In the genomic region with DNA sequence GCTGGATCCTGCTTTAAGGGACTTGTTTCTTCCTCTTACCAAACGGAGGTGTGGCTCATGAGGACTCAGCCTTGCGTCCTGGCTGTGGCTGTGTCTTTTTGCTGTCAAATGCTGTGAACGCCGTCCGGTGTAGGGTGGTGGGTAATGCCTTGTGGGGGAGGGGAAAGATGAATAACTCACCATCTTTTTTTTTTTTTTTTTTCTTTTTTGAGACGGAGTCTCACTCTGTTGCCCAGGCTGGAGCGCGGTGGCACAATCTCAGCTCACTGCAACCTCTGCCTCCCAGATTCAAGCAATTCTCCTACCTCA, we compare ENCODE assay signal across 8 cellular contexts. TPM values are rescaled to one million over a fixed set of nuclear protein-coding genes. Genes with fewer than 3 reads are reported as not detected.
DNase-seq lines count a peak whose midpoint lies in the region; ATAC-seq and TF ChIP-seq lines count a peak whose summit lies in the region.
"Not testable (repeated sequence)": the region's sequence is repeated elsewhere in the genome, so short reads cannot be mapped to it uniquely, and the experiment has no call there.

No MANE protein-coding gene starts in this region.

- not testable (repeated sequence) for H2AFZ ChIP-seq in DND-41 (ENCODE audit: low read depth, low read length); PC-9

- H3K27ac ChIP-seq in BLaER1; DND-41 (ENCODE audit: low read length); PC-9: not testable (repeated sequence)

- BruUV-seq in PC-9 (replicated peaks; lab: Mats Ljungman, UMichigan), result not testable (repeated sequence)

- H3F3A ChIP-seq in PC-9 (ENCODE audit: insufficient read depth, low read depth), result peaks cover 11% of the 10 kb centered on the region

- not testable (repeated sequence) for H3K9me2 ChIP-seq in PC-9 (ENCODE audit: insufficient read depth)

- not testable (repeated sequence) for DNase-seq in DND-41; PC-9; activated T-cell treated with anti-CD3 and anti-CD28 coated beads, Interleukin-2, amount 50 U/mL, for 24 hours; immature natural killer cell; neural crest cell (ENCODE audit: low read depth, low spot score); stimulated activated naive B cell treated with anti-CD40 and anti-IgM and Interleukin-4, amounts not matched to agents 10 μg/mL and 1 μg/mL and 100 μg/mL, for 72 hours

- POLR2A ChIA-PET in PC-9 (lab: Charles Lee; ENCODE audit: unreplicated experiment), result not testable (repeated sequence)

- not testable (repeated sequence) for H3K27me3 Mint-ChIP-seq in activated T-cell treated with anti-CD3 and anti-CD28 coated beads, Interleukin-2, amount 50 U/mL, for 24 hours; dendritic cell treated with granulocyte-macrophage colony-stimulating factor and Interleukin-4, amounts not matched to agents 40 ng/mL and 50 ng/mL, for 4 days; neural crest cell (ENCODE audit: low read depth); stimulated activated naive B cell treated with anti-CD40 and anti-IgM and Interleukin-4, amounts not matched to agents 10 μg/mL and 1 μg/mL and 100 μg/mL, for 72 hours
- peaks cover 2 to 10% (median 7%) of the 10 kb centered on the region in 3 donors for H3K27me3 Mint-ChIP-seq in immature natural killer cell (ENCODE audit: low read depth in 3 of 3)

- H3K4me3 ChIP-seq in BLaER1; DND-41 (ENCODE audit: low read depth in 1 of 2, low read length in 2 of 2); PC-9: not testable (repeated sequence)

- CTCF ChIA-PET in PC-9 (lab: Charles Lee), result not testable (repeated sequence)

- not testable (repeated sequence) for H3K27me3 ChIP-seq in BLaER1; DND-41 (ENCODE audit: insufficient read depth, low read length, poor library complexity); PC-9 (ENCODE audit: insufficient read depth, low read depth)

- H3K27ac Mint-ChIP-seq in activated T-cell treated with anti-CD3 and anti-CD28 coated beads, Interleukin-2, amount 50 U/mL, for 24 hours, result peak overlapping the region; percentile 96
- H3K27ac Mint-ChIP-seq in dendritic cell treated with granulocyte-macrophage colony-stimulating factor and Interleukin-4, amounts not matched to agents 40 ng/mL and 50 ng/mL, for 4 days, result peak overlapping the region; percentile 11
- H3K27ac Mint-ChIP-seq in immature natural killer cell, result peak overlapping the region in 4 of 6 donors; percentile 61 to 92 (median 77)
- H3K27ac Mint-ChIP-seq in neural crest cell (ENCODE audit: unreplicated experiment), result not testable (repeated sequence)
- H3K27ac Mint-ChIP-seq in stimulated activated naive B cell treated with anti-CD40 and anti-IgM and Interleukin-4, amounts not matched to agents 10 μg/mL and 1 μg/mL and 100 μg/mL, for 72 hours, result peak overlapping the region; percentile 75

- H3K4me2 ChIP-seq in BLaER1, result peak overlapping the region; percentile 99
- peak overlapping the region; percentile 93; the same call in 1 of the 2 replicates for H3K4me2 ChIP-seq in DND-41 (ENCODE audit: insufficient read depth, low read length)
- H3K4me2 ChIP-seq in PC-9, result peak overlapping the region; percentile 89; the same call in 1 of the 2 replicates

- peaks cover 35% of the 10 kb centered on the region for H3K36me3 ChIP-seq in BLaER1
- H3K36me3 ChIP-seq in DND-41 (ENCODE audit: insufficient read depth, low read length), result peaks cover 30% of the 10 kb centered on the region
- H3K36me3 ChIP-seq in PC-9 (ENCODE audit: low read depth), result not testable (repeated sequence)

- H3K79me2 ChIP-seq in DND-41 (ENCODE audit: insufficient read depth, low read length), result peaks cover 84% of the 10 kb centered on the region
- peaks cover 65% of the 10 kb centered on the region for H3K79me2 ChIP-seq in PC-9 (ENCODE audit: low read depth)

- H3K4me1 ChIP-seq in BLaER1 (peaks cover 56% of the 10 kb centered on the region), DND-41 (ENCODE audit: insufficient read depth, low read length) (peaks cover 37% of the 10 kb centered on the region), PC-9 (replicated peaks; ENCODE audit: insufficient read depth) (peaks cover 27% of the 10 kb centered on the region)

- H3K4me1 Mint-ChIP-seq in activated T-cell treated with anti-CD3 and anti-CD28 coated beads, Interleukin-2, amount 50 U/mL, for 24 hours (ENCODE audit: low read depth), result peaks cover 56% of the 10 kb centered on the region
- peaks cover 63% of the 10 kb centered on the region for H3K4me1 Mint-ChIP-seq in dendritic cell treated with granulocyte-macrophage colony-stimulating factor and Interleukin-4, amounts not matched to agents 40 ng/mL and 50 ng/mL, for 4 days (ENCODE audit: low read depth)
- H3K4me1 Mint-ChIP-seq in immature natural killer cell, result peaks cover 51 to 67% of the 10 kb centered on the region in 2 donors
- peaks cover 38% of the 10 kb centered on the region for H3K4me1 Mint-ChIP-seq in neural crest cell
- H3K4me1 Mint-ChIP-seq in stimulated activated naive B cell treated with anti-CD40 and anti-IgM and Interleukin-4, amounts not matched to agents 10 μg/mL and 1 μg/mL and 100 μg/mL, for 72 hours, result peaks cover 42 to 69% of the 10 kb centered on the region in 2 donors

- peak overlapping the region; percentile 39; the same call in 1 of the 2 replicates for H3K9ac ChIP-seq in BLaER1
- H3K9ac ChIP-seq in DND-41 (ENCODE audit: low read depth, low read length), result not testable (repeated sequence)

- H4K20me1 ChIP-seq in BLaER1 (peaks cover 75% of the 10 kb centered on the region), DND-41 (ENCODE audit: insufficient read depth, low read length) (peaks cover 64% of the 10 kb centered on the region), PC-9 (ENCODE audit: insufficient read depth) (peaks cover 56% of the 10 kb centered on the region)

- peaks cover 53% of the 10 kb centered on the region for H3K36me3 Mint-ChIP-seq in activated T-cell treated with anti-CD3 and anti-CD28 coated beads, Interleukin-2, amount 50 U/mL, for 24 hours (ENCODE audit: low read depth)
- peaks cover 62% of the 10 kb centered on the region for H3K36me3 Mint-ChIP-seq in dendritic cell treated with granulocyte-macrophage colony-stimulating factor and Interleukin-4, amounts not matched to agents 40 ng/mL and 50 ng/mL, for 4 days (ENCODE audit: low read depth)
- H3K36me3 Mint-ChIP-seq in immature natural killer cell; neural crest cell (ENCODE audit: low read depth): not testable (repeated sequence)
- peaks cover 11 to 31% of the 10 kb centered on the region in 2 donors for H3K36me3 Mint-ChIP-seq in stimulated activated naive B cell treated with anti-CD40 and anti-IgM and Interleukin-4, amounts not matched to agents 10 μg/mL and 1 μg/mL and 100 μg/mL, for 72 hours

- not testable (repeated sequence) for TF ChIP-seq CTCF in DND-41 (IDR thresholded peaks at IDR 0.05; ENCODE audit: borderline replicate concordance, extremely low read depth, low read length, poor library complexity, severe bottlenecking); PC-9 (conservative IDR thresholded peaks at IDR 0.05); neural crest cell (conservative IDR thresholded peaks at IDR 0.05)

- intact Hi-C loops in PC-9 (cut with micrococcal nuclease; ENCODE audit: unreplicated experiment), result loop anchor here (5.0 kb wide), 1 partner anchor 45 kb away; a partner anchor contains a TSS
- intact Hi-C loops in dendritic cell treated with granulocyte-macrophage colony-stimulating factor and Interleukin-4, amounts not matched to agents 40 ng/mL and 50 ng/mL, for 4 days (cut with micrococcal nuclease), result not testable (repeated sequence)

- not testable (repeated sequence) for ATAC-seq in DND-41 (ENCODE audit: insufficient read depth, low read depth); stimulated activated naive B cell treated with anti-CD40 and anti-IgM and Interleukin-4, amounts not matched to agents 10 μg/mL and 1 μg/mL and 100 μg/mL, for 72 hours (replicated peaks)

- not testable (repeated sequence) for H3K9me3 Mint-ChIP-seq in activated T-cell treated with anti-CD3 and anti-CD28 coated beads, Interleukin-2, amount 50 U/mL, for 24 hours; dendritic cell treated with granulocyte-macrophage colony-stimulating factor and Interleukin-4, amounts not matched to agents 40 ng/mL and 50 ng/mL, for 4 days; immature natural killer cell; neural crest cell; stimulated activated naive B cell treated with anti-CD40 and anti-IgM and Interleukin-4, amounts not matched to agents 10 μg/mL and 1 μg/mL and 100 μg/mL, for 72 hours

- H3K4me3 Mint-ChIP-seq in activated T-cell treated with anti-CD3 and anti-CD28 coated beads, Interleukin-2, amount 50 U/mL, for 24 hours; dendritic cell treated with granulocyte-macrophage colony-stimulating factor and Interleukin-4, amounts not matched to agents 40 ng/mL and 50 ng/mL, for 4 days: not testable (repeated sequence)
- H3K4me3 Mint-ChIP-seq in immature natural killer cell (peak overlapping the region in 2 of 5 donors; percentile 33 to 41), neural crest cell (peak overlapping the region; percentile 90)
- peak overlapping the region in 1 of 2 donors; percentile 33 for H3K4me3 Mint-ChIP-seq in stimulated activated naive B cell treated with anti-CD40 and anti-IgM and Interleukin-4, amounts not matched to agents 10 μg/mL and 1 μg/mL and 100 μg/mL, for 72 hours

- not testable (repeated sequence) for H3K9me3 ChIP-seq in BLaER1; DND-41 (ENCODE audit: insufficient read depth, low read length, severe bottlenecking); PC-9 (ENCODE audit: insufficient read depth, low read depth)

RNA-seq across cellular contexts. Expression of a gene that starts 3.0 kb away (rescaled TPM):
- total RNA-seq in PC-9 (2021) (79.4 and 88.6 TPM in 2 replicates), neural crest cell (72.1 and 74.0 TPM in 2 replicates)
- polyA plus RNA-seq in immature natural killer cell, result 10 to 100 TPM; 60.7 to 76.0 (median 72.9) TPM

RNA-seq across cellular contexts. Expression of a gene that starts 43.7 kb away (rescaled TPM):
- 153 and 184 TPM in 2 replicates for total RNA-seq in PC-9 (2021)
- polyA plus RNA-seq in immature natural killer cell, result 100 to 1,000 TPM in 1 of 3 donors, 10 to 100 TPM in 2; 72.1 to 110 (median 77.7) TPM
- 218 and 219 TPM in 2 replicates for total RNA-seq in neural crest cell

RNA-seq across cellular contexts. Expression of a gene that starts 54.4 kb away (rescaled TPM):
- total RNA-seq in PC-9 (2021) (24.3 and 38.7 TPM in 2 replicates), neural crest cell (22.8 and 24.0 TPM in 2 replicates)
- polyA plus RNA-seq in immature natural killer cell, result 1 to 10 TPM; 3.2 to 7.0 (median 4.0) TPM
